In the genomic region with DNA sequence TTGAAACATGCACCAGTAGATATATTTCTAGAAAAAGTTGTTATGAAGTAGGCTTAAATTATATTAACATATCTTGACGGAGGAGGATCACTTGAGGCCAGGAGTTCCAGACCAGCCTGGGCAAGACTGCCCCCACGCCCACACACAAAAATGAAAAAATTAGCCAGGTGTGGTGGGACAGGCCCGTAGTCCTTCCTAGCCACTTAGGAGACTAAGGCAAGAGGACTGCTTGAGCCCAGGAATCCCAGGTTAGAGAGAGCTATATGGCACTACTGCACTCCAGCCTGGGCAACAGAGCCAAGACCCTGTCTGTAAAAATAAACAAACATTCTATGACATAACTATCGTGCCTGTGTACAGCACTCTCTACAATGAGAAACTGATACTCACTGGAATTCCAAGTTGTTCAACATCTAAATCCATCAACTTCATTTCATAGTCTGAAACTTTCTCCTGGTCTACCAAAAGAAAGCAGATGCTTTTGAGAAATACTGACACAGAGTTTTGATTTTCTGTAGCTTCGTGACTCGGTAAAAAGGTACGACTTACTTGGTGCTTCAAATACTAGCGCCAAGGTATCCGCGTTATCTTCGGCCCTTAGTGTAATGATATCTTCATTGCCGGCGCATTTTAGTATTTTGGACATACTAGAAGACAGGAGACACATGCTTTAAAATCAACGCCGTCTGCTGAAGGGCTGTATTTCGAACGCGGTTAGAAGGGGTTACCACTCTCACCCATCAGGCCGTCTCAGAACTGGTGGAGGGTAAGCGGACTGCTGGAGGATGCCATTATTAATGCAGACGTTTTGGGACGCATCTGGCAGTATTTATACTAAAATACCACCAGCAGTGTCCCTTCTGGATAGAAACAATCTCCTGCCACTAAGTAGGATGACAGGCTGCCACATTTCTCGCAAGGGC, we compare ENCODE assay signal across 8 cellular contexts. TPM values are rescaled to one million over a fixed set of nuclear protein-coding genes. Genes with fewer than 3 reads are reported as not detected.
DNase-seq lines count a peak whose midpoint lies in the region; ATAC-seq and TF ChIP-seq lines count a peak whose summit lies in the region.

No MANE protein-coding gene starts in this region.

- no peaks in the 10 kb centered on the region for H3K27me3 ChIP-seq in CD4-positive, alpha-beta T cell (ENCODE audit: control insufficient read depth, insufficient read depth, low read length)
- H3K27me3 ChIP-seq in MM.1S (replicated peaks; ENCODE audit: insufficient read depth, low read length), result no peaks in the 10 kb centered on the region

- POLR2A ChIA-PET in CD4-positive, alpha-beta T cell (lab: Charles Lee), result interaction anchor here (1.0 to 2.1 kb wide), 7 partner anchors 7 to 306 kb away, joined by 3 to 8 read pairs (median 5); no protein-coding TSS in a partner anchor

- H3K4me1 ChIP-seq in MM.1S (ENCODE audit: low read length), result peaks cover 38% of the 10 kb centered on the region

- H3K4me3 ChIP-seq in MM.1S (ENCODE audit: low read length), result peak overlapping the region; percentile 98
- peak overlapping the region; percentile 83 for H3K4me3 ChIP-seq in coronary artery

- H3K9ac ChIP-seq in MM.1S (ENCODE audit: low read length), result peak overlapping the region; percentile 97

- TF ChIP-seq CTCF in CD4-positive, alpha-beta T cell (IDR thresholded peaks at IDR 0.05), result no peak
- no peak for TF ChIP-seq CTCF in MM.1S (IDR thresholded peaks at IDR 0.05; ENCODE audit: low read length)
- no peak for TF ChIP-seq CTCF in coronary artery (IDR thresholded peaks at IDR 0.05)
- TF ChIP-seq CTCF in nephron progenitor cell (IDR thresholded peaks at IDR 0.05), result no peak

- H3K27ac ChIP-seq in CD4-positive, alpha-beta T cell (ENCODE audit: low read depth, low read length), result peak overlapping the region; percentile 80
- H3K27ac ChIP-seq in MM.1S (ENCODE audit: low read length) (peak overlapping the region; percentile 97), coronary artery (no peak overlapping the region)

- H3K9me3 ChIP-seq in CD4-positive, alpha-beta T cell (ENCODE audit: control insufficient read depth, low read length), result no peaks in the 10 kb centered on the region
- H3K9me3 ChIP-seq in MM.1S (replicated peaks; ENCODE audit: insufficient read depth, low read length), result no peaks in the 10 kb centered on the region

- no peak overlapping the region for H2AFZ ChIP-seq in MM.1S (ENCODE audit: low read length)

- H4K20me1 ChIP-seq in MM.1S (ENCODE audit: insufficient read depth, low read length), result peaks cover 15% of the 10 kb centered on the region

- intact Hi-C loops in CD4-positive, alpha-beta T cell (cut with DNase I, micrococcal nuclease), result loop anchor here in 1 of 2 experiments (5.0 kb wide), 1 partner anchor 834 kb away; a partner anchor contains a TSS

- peaks cover 9% of the 10 kb centered on the region; the same call in 1 of the 2 replicates for H3K36me3 ChIP-seq in MM.1S (replicated peaks; ENCODE audit: insufficient read depth, low read length)

- peaks cover 60% of the 10 kb centered on the region for H3F3A ChIP-seq in MM.1S (ENCODE audit: insufficient read depth, low read length)

- peak overlapping the region; percentile 91 for H3K4me2 ChIP-seq in MM.1S (ENCODE audit: low read depth, low read length)

- H3K27me3 Mint-ChIP-seq in CD4-positive, alpha-beta T cell, result no peaks in the 10 kb centered on the region
- H3K27me3 Mint-ChIP-seq in nephron progenitor cell (ENCODE audit: low read depth, poor library complexity), result peaks cover 3% of the 10 kb centered on the region

- CTCF ChIA-PET in CD4-positive, alpha-beta T cell (lab: Charles Lee), result interaction anchor here (0.7 to 2.5 kb wide), 4 partner anchors 8 to 74 kb away, joined by 3 to 12 read pairs (median 6); a partner anchor contains a TSS

- peaks cover 56% of the 10 kb centered on the region for H3K36me3 Mint-ChIP-seq in CD4-positive, alpha-beta T cell (ENCODE audit: low read depth)
- peaks cover 38% of the 10 kb centered on the region for H3K36me3 Mint-ChIP-seq in nephron progenitor cell (ENCODE audit: low read depth)

- H3K4me1 Mint-ChIP-seq in CD4-positive, alpha-beta T cell (ENCODE audit: low read depth), result peaks cover 44% of the 10 kb centered on the region
- H3K4me1 Mint-ChIP-seq in nephron progenitor cell, result peaks cover 56% of the 10 kb centered on the region

- H3K9me3 Mint-ChIP-seq in CD4-positive, alpha-beta T cell, result no peaks in the 10 kb centered on the region
- no peaks in the 10 kb centered on the region for H3K9me3 Mint-ChIP-seq in nephron progenitor cell

- peak overlapping the region; percentile 95 for H3K27ac Mint-ChIP-seq in CD4-positive, alpha-beta T cell
- peak overlapping the region; percentile 78 for H3K27ac Mint-ChIP-seq in nephron progenitor cell

- H3K4me3 Mint-ChIP-seq in CD4-positive, alpha-beta T cell, result peak overlapping the region; percentile 98
- H3K4me3 Mint-ChIP-seq in nephron progenitor cell, result peak overlapping the region; percentile 93

- peaks cover 55% of the 10 kb centered on the region for H3K79me2 ChIP-seq in MM.1S (ENCODE audit: low read length)

- H3K9me2 ChIP-seq in MM.1S (replicated peaks; ENCODE audit: insufficient read depth, low read length), result no peaks in the 10 kb centered on the region

- no peak for ATAC-seq in CD4-positive, alpha-beta T cell (ENCODE audit: poor library complexity)
- ATAC-seq in GM21723 (IDR thresholded peaks at IDR 0.05; ENCODE audit: unreplicated experiment), result no peak

- DNase-seq in CD4-positive, alpha-beta T cell, result no peak
- peak; percentile 19 for DNase-seq in MM.1S
- no peak for DNase-seq in coronary artery (ENCODE audit: low spot score)
- no peak for DNase-seq in nephron progenitor cell
- no peak for DNase-seq in putamen (ENCODE audit: low spot score)
- DNase-seq in medulla oblongata (ENCODE audit: extremely low spot score), result no peak
- DNase-seq in kidney tubule cell (ENCODE audit: low spot score), result no peak

RNA-seq across cellular contexts. Expression of a gene that starts 1.3 kb away (rescaled TPM):
- 10 to 100 TPM; 32.6 to 33.0 TPM for total RNA-seq in CD4-positive, alpha-beta T cell

RNA-seq across cellular contexts. Expression of a gene that starts 5.6 kb away (rescaled TPM):
- 10 to 100 TPM; 22.6 to 27.1 TPM for total RNA-seq in CD4-positive, alpha-beta T cell

RNA-seq across cellular contexts. Expression of a gene that starts 8.3 kb away (rescaled TPM):
- 10 to 100 TPM; 62.4 to 65.0 TPM for total RNA-seq in CD4-positive, alpha-beta T cell

Comparison
In these comparisons a context has a peak if more than half of its experiments do, and no peak if none do; other contexts are left out.
1. H3K27ac ChIP-seq: peak in CD4-positive, alpha-beta T cell (single experiment) and MM.1S (single experiment); none in coronary artery (0 of 2).